In the genomic region with DNA sequence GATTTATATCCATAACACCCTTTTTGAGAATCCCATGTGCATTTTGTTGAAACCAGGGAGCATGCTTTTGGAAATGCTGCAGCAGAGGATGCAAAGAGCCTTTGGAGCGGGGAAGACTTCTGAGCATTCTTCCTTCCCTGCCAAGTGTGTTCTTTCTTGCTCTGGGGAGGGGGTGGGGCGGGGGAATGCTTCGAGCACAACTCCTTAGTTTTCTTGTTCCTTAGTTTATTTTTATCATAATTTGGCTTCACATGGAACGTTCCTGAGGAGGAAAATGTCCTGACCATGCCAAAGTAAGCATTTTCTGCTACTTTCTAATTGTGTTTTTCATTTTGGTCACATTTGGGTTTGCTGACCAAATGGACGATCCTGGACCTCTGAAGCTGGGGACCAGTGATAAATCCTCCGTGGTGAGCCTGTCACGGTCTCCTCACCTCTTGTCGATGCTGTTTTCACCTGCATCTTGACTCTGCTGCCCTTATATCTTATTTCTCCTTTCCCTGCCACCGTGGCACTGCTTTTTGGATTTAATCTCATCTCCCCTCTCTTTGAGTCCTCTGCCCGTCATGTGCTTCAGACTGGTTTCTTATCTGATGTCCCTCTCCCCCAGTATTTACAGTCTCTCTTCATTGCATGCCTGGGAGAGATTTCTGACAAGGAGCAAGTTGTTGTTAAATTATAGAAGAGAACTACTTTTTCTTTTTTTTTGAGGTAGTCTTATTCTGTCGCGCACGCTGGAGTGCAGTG, we compare ENCODE assay signal across 9 cellular contexts. TPM values are rescaled to one million over a fixed set of nuclear protein-coding genes. Genes with fewer than 3 reads are reported as not detected.
DNase-seq lines count a peak whose midpoint lies in the region; ATAC-seq and TF ChIP-seq lines count a peak whose summit lies in the region.
"Had no signal": no experiment of that assay in that cellular context is flagged by ENCODE, and none has a peak within 500 bp of the region (broad histone marks: within the 10 kb centered on the region; RNA-seq: fewer than 3 reads in every experiment).

No MANE protein-coding gene starts in this region.

- DNase-seq in A673 (ENCODE audit: low spot score) (no peak), adipocyte (ENCODE audit: low read depth) (peak; percentile 60), memory B cell (ENCODE audit: low spot score in 2 of 2) (no peak), gastrocnemius medialis (no peak), NCI-H510A (lab: John Stamatoyannopoulos, UW) (no peak)
- DNase-seq: kidney had no signal

- ATAC-seq in memory B cell (ENCODE audit: low read depth), result no peak
- no peak for ATAC-seq in gastrocnemius medialis
- no peak for ATAC-seq in HG02642 (IDR thresholded peaks at IDR 0.05; ENCODE audit: poor library complexity, unreplicated experiment)
- no peak for ATAC-seq in HG03139 (IDR thresholded peaks at IDR 0.05; ENCODE audit: unreplicated experiment)

- H3K27me3 Mint-ChIP-seq in memory B cell, result no peaks in the 10 kb centered on the region

- H3K4me3 Mint-ChIP-seq in memory B cell, result peak overlapping the region; percentile 66

- no peak for TF ChIP-seq POLR2A in gastrocnemius medialis (IDR thresholded peaks at IDR 0.05)

- in situ Hi-C loops in gastrocnemius medialis (cut with MboI; ENCODE audit: low sequenced_read_pairs in 4 of 4), result no loop called here

- no peaks in the 10 kb centered on the region for H3K9me3 Mint-ChIP-seq in memory B cell

- H3K27ac ChIP-seq in A673 (ENCODE audit: low read depth, low read length, poor library complexity, severe bottlenecking), result no peak overlapping the region
- H3K27ac ChIP-seq in HEK293 (ENCODE audit: extremely low read depth, low read depth, low read length), result no peak overlapping the region
- no peak overlapping the region for H3K27ac ChIP-seq in gastrocnemius medialis

- H3K27me3 ChIP-seq in A673 (replicated peaks; ENCODE audit: insufficient read depth, low read depth, low read length, poor library complexity), result no peaks in the 10 kb centered on the region
- H3K27me3 ChIP-seq in adipocyte (replicated peaks; ENCODE audit: control insufficient read depth, insufficient read depth, low read length), result no peaks in the 10 kb centered on the region
- H3K27me3 ChIP-seq in gastrocnemius medialis, result no peaks in the 10 kb centered on the region

- peaks cover 20% of the 10 kb centered on the region for H3K36me3 Mint-ChIP-seq in memory B cell

- H3K9ac ChIP-seq in adipocyte (ENCODE audit: low read length), result peak overlapping the region; percentile 92

- no peak for TF ChIP-seq CTCF in A673 (conservative IDR thresholded peaks at IDR 0.05; ENCODE audit: low read depth, low read length)
- no peak for TF ChIP-seq CTCF in HEK293 (tag by site-specific recombination; IDR thresholded peaks at IDR 0.05)
- no peak for TF ChIP-seq CTCF in gastrocnemius medialis (IDR thresholded peaks at IDR 0.05 in 4 of 5, conservative IDR thresholded peaks at IDR 0.05 in 1 of 5)

- intact Hi-C loops in A673 (cut with micrococcal nuclease; ENCODE audit: unreplicated experiment) (no loop called here), gastrocnemius medialis (cut with DNase I; ENCODE audit: low total_unique reads) (no loop called here)

- no TSS peak for BruUV-seq in A673 (replicated peaks; lab: Mats Ljungman, UMichigan)

- POLR2A ChIA-PET in A673 (lab: Charles Lee; ENCODE audit: low non-redundant PET) (no interaction called here), HEK293 (lab: Yijun Ruan, JAX) (no interaction called here)

- no peak overlapping the region for H3K27ac Mint-ChIP-seq in memory B cell

- peaks cover 17% of the 10 kb centered on the region for H3K4me1 Mint-ChIP-seq in memory B cell

- H3K36me3 ChIP-seq in A673 (ENCODE audit: insufficient read depth, low read length, poor library complexity, severe bottlenecking) (peaks cover 34% of the 10 kb centered on the region), HEK293 (ENCODE audit: control insufficient read depth in 2 of 2, insufficient read depth in 1 of 2, low read length in 2 of 2) (peaks cover 9 to 59% of the 10 kb centered on the region in 2 experiments), adipocyte (ENCODE audit: control insufficient read depth, insufficient read depth, low read length, severe bottlenecking) (peaks cover 27% of the 10 kb centered on the region), gastrocnemius medialis (peaks cover 0 to 27% of the 10 kb centered on the region in 2 donors)

- CTCF ChIA-PET in A673 (lab: Charles Lee) (no interaction called here), HEK293 (lab: Yijun Ruan, JAX) (interaction anchor here (0.6 to 4.0 kb wide), 4 partner anchors 14 to 174 kb away, joined by 3 to 16 read pairs (median 3); no protein-coding TSS in a partner anchor)

- H3K4me1 ChIP-seq in A673 (ENCODE audit: insufficient read depth, low read length, poor library complexity, severe bottlenecking), result peaks cover 10% of the 10 kb centered on the region
- 0 out of 2 replicates have a peak, but pooled peaks cover 4% of the 10 kb centered on the region for H3K4me1 ChIP-seq in HEK293 (ENCODE audit: control insufficient read depth, insufficient read depth, low read length)
- peaks cover 62% of the 10 kb centered on the region for H3K4me1 ChIP-seq in adipocyte (ENCODE audit: control insufficient read depth, insufficient read depth, low read length)
- H3K4me1 ChIP-seq in gastrocnemius medialis, result peaks cover 11 to 14% of the 10 kb centered on the region in 2 donors

- H3K4me3 ChIP-seq in A673 (ENCODE audit: low read depth, low read length, poor library complexity, severe bottlenecking), result peak overlapping the region; percentile 62
- no peak overlapping the region for H3K4me3 ChIP-seq in HEK293 (ENCODE audit: low read depth, low read length)
- H3K4me3 ChIP-seq in adipocyte (ENCODE audit: low read length), result peak overlapping the region; percentile 89
- H3K4me3 ChIP-seq in gastrocnemius medialis, result no peak overlapping the region

- H3K9me3 ChIP-seq in A673 (ENCODE audit: low read depth, low read length, poor library complexity, severe bottlenecking) (no peaks in the 10 kb centered on the region), HEK293 (ENCODE audit: control insufficient read depth, insufficient read depth, low read depth, low read length) (no peaks in the 10 kb centered on the region), adipocyte (ENCODE audit: control insufficient read depth, low read length) (no peaks in the 10 kb centered on the region), gastrocnemius medialis (no peaks in the 10 kb centered on the region)

TF ChIP-seq in HEK293, 187 proteins besides CTCF, POLR2A, EP300 and RAD21:
- TF ChIP-seq ZNF23 (tag by site-specific recombination; IDR thresholded peaks at IDR 0.05; ENCODE audit: borderline replicate concordance) (no peak), ZBTB11 (tag by site-specific recombination; conservative IDR thresholded peaks at IDR 0.05; ENCODE audit: low read depth) (0 out of 2 replicates have a peak, but pooled peaks have one; percentile 13)

RNA-seq across cellular contexts. Expression of gene CTPS1, which starts 2.4 kb away (rescaled TPM):
- total RNA-seq in A673 (2021) (126 and 139 TPM in 2 replicates), gastrocnemius medialis (10 to 100 TPM in 3 of 4 donors, 1 to 10 TPM in 1; 9.5 to 24.3 (median 14.7) TPM)

RNA-seq across cellular contexts. Expression of gene SLFNL1, which starts 39.6 kb away (rescaled TPM):
- total RNA-seq in A673 (2021) (0.37 and 0.39 TPM in 2 replicates), gastrocnemius medialis (1 to 10 TPM in 2 of 4 donors, under 1 TPM in 2; 0.29 to 2.0 (median 0.69) TPM)

Comparison
In these comparisons a context has a peak if more than half of its experiments do, and no peak if none do; other contexts are left out.
1. H3K4me3 ChIP-seq: peak in A673 (single experiment) and adipocyte (single experiment); none in HEK293 (single experiment) and gastrocnemius medialis (0 of 4).